In genomic region chr14:52914295-52914694, GRCh38 we compare ENCODE assay signal across 2 cellular contexts.
TF ChIP-seq lines count a peak whose summit lies in the region.

No MANE protein-coding gene starts in this region.

TF ChIP-seq in IMR-90, 13 proteins besides CTCF, POLR2A, EP300 and RAD21:
- TF ChIP-seq SMC3 (IDR thresholded peaks at IDR 0.05; ENCODE audit: low read depth, low read length), result no peak
- TF ChIP-seq CEBPB (IDR thresholded peaks at IDR 0.05; ENCODE audit: low read depth, low read length), result peak; percentile 74
TF ChIP-seq in IMR-90: peak in this region for 1.

TF ChIP-seq in K562, 482 proteins besides CTCF, POLR2A, EP300 and RAD21:
- TF ChIP-seq, protein P1, sequence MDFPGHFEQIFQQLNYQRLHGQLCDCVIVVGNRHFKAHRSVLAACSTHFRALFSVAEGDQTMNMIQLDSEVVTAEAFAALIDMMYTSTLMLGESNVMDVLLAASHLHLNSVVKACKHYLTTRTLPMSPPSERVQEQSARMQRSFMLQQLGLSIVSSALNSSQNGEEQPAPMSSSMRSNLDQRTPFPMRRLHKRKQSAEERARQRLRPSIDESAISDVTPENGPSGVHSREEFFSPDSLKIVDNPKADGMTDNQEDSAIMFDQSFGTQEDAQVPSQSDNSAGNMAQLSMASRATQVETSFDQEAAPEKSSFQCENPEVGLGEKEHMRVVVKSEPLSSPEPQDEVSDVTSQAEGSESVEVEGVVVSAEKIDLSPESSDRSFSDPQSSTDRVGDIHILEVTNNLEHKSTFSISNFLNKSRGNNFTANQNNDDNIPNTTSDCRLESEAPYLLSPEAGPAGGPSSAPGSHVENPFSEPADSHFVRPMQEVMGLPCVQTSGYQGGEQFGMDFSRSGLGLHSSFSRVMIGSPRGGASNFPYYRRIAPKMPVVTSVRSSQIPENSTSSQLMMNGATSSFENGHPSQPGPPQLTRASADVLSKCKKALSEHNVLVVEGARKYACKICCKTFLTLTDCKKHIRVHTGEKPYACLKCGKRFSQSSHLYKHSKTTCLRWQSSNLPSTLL (IDR thresholded peaks at IDR 0.05), result no peak
- TF ChIP-seq CEBPG (CRISPR knock-in tag; IDR thresholded peaks at IDR 0.05) (no peak), CEBPG (tag; conservative IDR thresholded peaks at IDR 0.05 in 1 of 2, IDR thresholded peaks at IDR 0.05 in 1 of 2) (peak in 1 of 2 experiments; percentile 62; a peak in 2 of 4 replicates), CEBPB (tag; IDR thresholded peaks at IDR 0.05) (peak; percentile 24; the same call in 1 of the 2 replicates), VEZF1 (CRISPR knock-in tag; IDR thresholded peaks at IDR 0.05) (no peak), ZNF830 (CRISPR knock-in tag; IDR thresholded peaks at IDR 0.05) (no peak), SPI1 (IDR thresholded peaks at IDR 0.05; ENCODE audit: borderline replicate concordance, low read depth, low read length) (no peak)
